27 cellular contexts compared by ENCODE assay signal in genomic region chr10:70992436-70992835, GRCh38.
"Had no signal": no experiment of that assay in that cellular context is flagged by ENCODE, and none has a peak within 500 bp of the region (broad histone marks: within the 10 kb centered on the region; RNA-seq: fewer than 3 reads in every experiment).

No MANE protein-coding gene starts in this region.

- H3K4me3 Mint-ChIP-seq: memory B cell; mesothelial cell of epicardium; naive B cell; nephron progenitor cell; stimulated activated memory B cell treated with anti-CD40 and anti-IgM and Interleukin-4, amounts not matched to agents 10 μg/mL and 1 μg/mL and 100 μg/mL, for 72 hours had no signal

- DNase-seq: effector CD4-positive, alpha-beta T cell; foreskin fibroblast; gastrocnemius medialis; head of caudate nucleus; left ventricle myocardium superior; lower lobe of right lung; mucosa of descending colon; naive B cell; nephron progenitor cell; occipital lobe; pancreas; right lobe of liver; stimulated activated CD4-positive, alpha-beta T cell treated with anti-CD3 and anti-CD28 coated beads, Interleukin-4, amount 100 ng/mL, for 4 hours; stimulated activated naive CD8-positive, alpha-beta T cell treated with anti-CD3 and anti-CD28 coated beads, Interleukin-15, Interleukin-2, amounts not matched to agents 100 U/mL and 50 U/mL, for 24 hours; substantia nigra; upper lobe of left lung; uterus had no signal

- H3K4me1 ChIP-seq: gastrocnemius medialis, lower lobe of right lung, pancreas, right lobe of liver, tibial nerve, upper lobe of left lung, uterus had no signal

- H3K9me3 Mint-ChIP-seq: memory B cell; mesothelial cell of epicardium; nephron progenitor cell; stimulated activated memory B cell treated with anti-CD40 and anti-IgM and Interleukin-4, amounts not matched to agents 10 μg/mL and 1 μg/mL and 100 μg/mL, for 72 hours had no signal

- H3K27ac ChIP-seq: dorsolateral prefrontal cortex, epithelial cell of prostate, gastrocnemius medialis, lower lobe of right lung, pancreas, right lobe of liver, thoracic aorta, tibial nerve, upper lobe of left lung, uterus had no signal

- H3K36me3 Mint-ChIP-seq: memory B cell; mesothelial cell of epicardium; naive B cell; stimulated activated memory B cell treated with anti-CD40 and anti-IgM and Interleukin-4, amounts not matched to agents 10 μg/mL and 1 μg/mL and 100 μg/mL, for 72 hours had no signal

- H3K36me3 ChIP-seq: gastrocnemius medialis, lower lobe of right lung, pancreas, right lobe of liver, thoracic aorta, tibial nerve, upper lobe of left lung, uterus had no signal

- H3K4me3 ChIP-seq: dorsolateral prefrontal cortex, gastrocnemius medialis, lower lobe of right lung, mucosa of descending colon, pancreas, right lobe of liver, smooth muscle cell, thoracic aorta, tibial nerve, upper lobe of left lung, uterus had no signal

- H3K4me1 Mint-ChIP-seq: memory B cell; mesothelial cell of epicardium; naive B cell; stimulated activated memory B cell treated with anti-CD40 and anti-IgM and Interleukin-4, amounts not matched to agents 10 μg/mL and 1 μg/mL and 100 μg/mL, for 72 hours had no signal

- ATAC-seq: esophagus mucosa; gastrocnemius medialis; left ventricle myocardium superior; lower lobe of right lung; mucosa of descending colon; pancreas; right lobe of liver; stimulated activated memory B cell treated with anti-CD40 and anti-IgM and Interleukin-4, amounts not matched to agents 10 μg/mL and 1 μg/mL and 100 μg/mL, for 72 hours; stimulated activated naive CD8-positive, alpha-beta T cell treated with anti-CD3 and anti-CD28 coated beads, Interleukin-15, Interleukin-2, amounts not matched to agents 100 U/mL and 50 U/mL, for 24 hours had no signal

- H3K27me3 ChIP-seq: gastrocnemius medialis, pancreas, right lobe of liver, tibial nerve, upper lobe of left lung, uterus had no signal

- H3K27ac Mint-ChIP-seq: memory B cell; mesothelial cell of epicardium; nephron progenitor cell; progenitor cell of endocrine pancreas; stimulated activated memory B cell treated with anti-CD40 and anti-IgM and Interleukin-4, amounts not matched to agents 10 μg/mL and 1 μg/mL and 100 μg/mL, for 72 hours had no signal

- H3K9me3 ChIP-seq: gastrocnemius medialis, lower lobe of right lung, mucosa of descending colon, pancreas, right lobe of liver, thoracic aorta, tibial nerve, upper lobe of left lung, uterus had no signal

- H3K4me2 ChIP-seq: smooth muscle cell had no signal
